15 cellular contexts compared by ENCODE assay signal in genomic region chr4:140130677-140131076, GRCh38. TPM values are rescaled to one million over a fixed set of nuclear protein-coding genes. Genes with fewer than 3 reads are reported as not detected.
A peak's percentile ranks its signal among the peaks of the same experiment; 100 is the strongest.
DNase-seq lines count a peak whose midpoint lies in the region; ATAC-seq and TF ChIP-seq lines count a peak whose summit lies in the region.
"Had no signal": no experiment of that assay in that cellular context is flagged by ENCODE, and none has a peak within 500 bp of the region (broad histone marks: within the 10 kb centered on the region; RNA-seq: fewer than 3 reads in every experiment).

No MANE protein-coding gene starts in this region.

- H3K4me1 Mint-ChIP-seq in progenitor cell of endocrine pancreas (ENCODE audit: low read depth), result peaks cover 28% of the 10 kb centered on the region
- H3K4me1 Mint-ChIP-seq: CD4-positive, alpha-beta memory T cell; natural killer cell had no signal

- no TSS peak for BruUV-seq in PC-9 (replicated peaks; lab: Mats Ljungman, UMichigan)

- H3K36me3 ChIP-seq in GM23248 (ENCODE audit: low read depth) (no peaks in the 10 kb centered on the region), PC-9 (ENCODE audit: low read depth) (peaks cover 4% of the 10 kb centered on the region; the same call in 1 of the 2 replicates)
- H3K36me3 ChIP-seq: transverse colon had no signal

- H3K9ac ChIP-seq in GM23248, result no peak overlapping the region
- H3K9ac ChIP-seq: KMS-11 had no signal

- H3K27me3 ChIP-seq in GM23248 (replicated peaks; ENCODE audit: insufficient read depth), result no peaks in the 10 kb centered on the region
- H3K27me3 ChIP-seq in PC-9 (ENCODE audit: insufficient read depth, low read depth), result no peaks in the 10 kb centered on the region
- H3K27me3 ChIP-seq: transverse colon had no signal

- no peaks in the 10 kb centered on the region for H4K20me1 ChIP-seq in GM23248 (ENCODE audit: insufficient read depth)
- no peaks in the 10 kb centered on the region for H4K20me1 ChIP-seq in PC-9 (ENCODE audit: insufficient read depth)

- TF ChIP-seq CTCF in PC-9 (conservative IDR thresholded peaks at IDR 0.05) (no peak), epithelial cell of esophagus (IDR thresholded peaks at IDR 0.05; ENCODE audit: insufficient read depth, low read depth, low read length, missing control alignments) (no peak), progenitor cell of endocrine pancreas (IDR thresholded peaks at IDR 0.05; ENCODE audit: unreplicated experiment) (no peak)

- H3K27ac Mint-ChIP-seq in progenitor cell of endocrine pancreas, result peak overlapping the region; percentile 49
- H3K27ac Mint-ChIP-seq: natural killer cell had no signal

- no peak overlapping the region for H3K4me3 Mint-ChIP-seq in progenitor cell of endocrine pancreas (ENCODE audit: low read depth)
- H3K4me3 Mint-ChIP-seq: CD4-positive, alpha-beta memory T cell; natural killer cell had no signal

- DNase-seq in GM23248, result peak; percentile 93
- DNase-seq in PC-9, result peak; percentile 63 to 95
- DNase-seq in epithelial cell of esophagus (ENCODE audit: low read depth), result peak; percentile 98
- no peak for DNase-seq in progenitor cell of endocrine pancreas (ENCODE audit: low spot score, unreplicated experiment)
- DNase-seq: CD4-positive, alpha-beta memory T cell; hypothalamus; natural killer cell; NCI-H1694 treated with DMSO at 0.1 percent for 48 hours; NCI-H524; stimulated activated CD4-positive, alpha-beta T cell treated with anti-CD3 and anti-CD28 coated beads, Interleukin-2, amount 100 ng/mL, for 48 hours; transverse colon had no signal

- H3K36me3 Mint-ChIP-seq in progenitor cell of endocrine pancreas (ENCODE audit: insufficient read depth), result peaks cover 9% of the 10 kb centered on the region
- H3K36me3 Mint-ChIP-seq: CD4-positive, alpha-beta memory T cell; natural killer cell had no signal

- no peak overlapping the region for H3K4me3 ChIP-seq in GM23248
- H3K4me3 ChIP-seq in PC-9, result no peak overlapping the region
- no peak overlapping the region for H3K4me3 ChIP-seq in epithelial cell of esophagus (ENCODE audit: low read length)
- H3K4me3 ChIP-seq: transverse colon had no signal

- in situ Hi-C loops in GM23248 (cut with MboI), result no loop called here

- no peak for ATAC-seq in GM19395 (IDR thresholded peaks at IDR 0.05; ENCODE audit: unreplicated experiment)
- no peak for ATAC-seq in GM21447 (IDR thresholded peaks at IDR 0.05; ENCODE audit: unreplicated experiment)
- ATAC-seq in GM19463 (IDR thresholded peaks at IDR 0.05; ENCODE audit: unreplicated experiment), result no peak
- ATAC-seq: natural killer cell had no signal

- H2AFZ ChIP-seq in GM23248 (0 out of 2 replicates have a peak overlapping the region, but pooled peaks have one; percentile 27), PC-9 (no peak overlapping the region)

- H3K4me2 ChIP-seq in GM23248 (ENCODE audit: unreplicated experiment) (peak overlapping the region; percentile 55), PC-9 (peak overlapping the region; percentile 62)
- H3K4me2 ChIP-seq: KMS-11 had no signal

- H3K79me2 ChIP-seq in GM23248 (ENCODE audit: insufficient read depth), result 0 out of 2 replicates have a peak, but pooled peaks cover 3% of the 10 kb centered on the region
- peaks cover 89% of the 10 kb centered on the region for H3K79me2 ChIP-seq in PC-9 (ENCODE audit: low read depth)

- POLR2A ChIA-PET in PC-9 (lab: Charles Lee; ENCODE audit: unreplicated experiment), result no interaction called here

- H3K27ac ChIP-seq in GM23248, result peak overlapping the region; percentile 37
- H3K27ac ChIP-seq in PC-9, result peak overlapping the region; percentile 99
- H3K27ac ChIP-seq: KMS-11, transverse colon had no signal

- H3F3A ChIP-seq in GM23248 (ENCODE audit: insufficient read depth) (peaks cover 8% of the 10 kb centered on the region), PC-9 (ENCODE audit: insufficient read depth, low read depth) (peaks cover 33% of the 10 kb centered on the region)

- H3K9me3 Mint-ChIP-seq in progenitor cell of endocrine pancreas (ENCODE audit: low read depth), result no peaks in the 10 kb centered on the region
- H3K9me3 Mint-ChIP-seq: CD4-positive, alpha-beta memory T cell; natural killer cell had no signal

- intact Hi-C loops in PC-9 (cut with micrococcal nuclease; ENCODE audit: unreplicated experiment), result no loop called here

- CTCF ChIA-PET in PC-9 (lab: Charles Lee), result no interaction called here

- H3K27me3 Mint-ChIP-seq in progenitor cell of endocrine pancreas, result no peaks in the 10 kb centered on the region

- H3K4me1 ChIP-seq in GM23248 (ENCODE audit: insufficient read depth) (peaks cover 23% of the 10 kb centered on the region), PC-9 (replicated peaks; ENCODE audit: insufficient read depth) (peaks cover 63% of the 10 kb centered on the region)

- H3K9me3 ChIP-seq in GM23248 (ENCODE audit: low read depth) (no peaks in the 10 kb centered on the region), PC-9 (ENCODE audit: insufficient read depth, low read depth) (no peaks in the 10 kb centered on the region)
- H3K9me3 ChIP-seq: transverse colon had no signal

- H3K9me2 ChIP-seq in GM23248 (ENCODE audit: insufficient read depth), result no peaks in the 10 kb centered on the region
- H3K9me2 ChIP-seq in PC-9 (ENCODE audit: insufficient read depth), result no peaks in the 10 kb centered on the region

- WGBS in GM23248 (ENCODE audit: low coverage in 1 of 2, low lambda C conversion rate in 2 of 2, missing lambda C conversion rate in 2 of 2), 2 experiments, result 11 to 20% methylated on average over 2 of the region's 2 CpGs

RNA-seq across cellular contexts. Expression of gene MAML3, which starts 23.3 kb away (rescaled TPM):
- 1.5 and 1.9 TPM in 2 replicates for total RNA-seq in GM23248 (2014; rRNA removed; shearing (Covaris generic))
- 0.61 and 0.96 TPM in 2 replicates for polyA plus RNA-seq in GM23248 (2016; fragmentation: Nextera tagmentation; extraction: Ambion mirVana)
- total RNA-seq in PC-9 (2021), result 10.5 and 15.2 TPM in 2 replicates
- total RNA-seq in progenitor cell of endocrine pancreas, result 44.4 and 48.5 TPM in 2 replicates
